Comparison of ENCODE assay signal across 8 cellular contexts in the genomic region with DNA sequence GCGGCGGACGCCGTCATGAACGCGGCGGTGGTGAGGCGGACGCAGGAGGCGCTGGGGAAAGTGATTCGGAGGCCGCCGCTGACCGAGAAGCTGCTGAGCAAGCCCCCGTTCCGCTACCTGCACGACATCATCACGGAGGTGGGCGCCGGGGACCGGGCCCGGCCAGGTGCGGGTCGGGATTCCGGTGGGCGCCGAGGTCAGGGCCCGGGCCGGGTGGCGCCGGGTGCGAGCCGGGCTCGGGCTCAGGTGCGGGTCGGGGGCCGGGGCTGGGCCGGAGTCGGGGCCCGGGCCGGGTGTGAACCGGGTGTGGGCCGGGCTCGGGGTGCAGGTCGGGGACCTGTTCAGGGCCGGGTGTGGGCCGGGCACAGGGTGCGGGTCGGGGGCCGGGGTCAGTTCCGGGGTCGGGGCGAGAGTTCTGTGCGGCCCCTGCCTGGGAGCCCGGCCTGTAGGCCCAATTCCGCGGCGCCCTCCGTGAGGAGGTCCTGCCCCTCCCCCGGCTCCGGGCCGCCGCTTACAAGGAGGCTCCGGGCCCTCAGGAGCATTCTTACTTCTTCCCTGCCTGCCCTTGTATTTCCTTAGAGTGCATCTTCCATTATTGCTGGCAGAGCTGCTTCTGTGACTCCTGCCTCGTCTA. TPM values are rescaled to one million over a fixed set of nuclear protein-coding genes. Genes with fewer than 3 reads are reported as not detected.
DNase-seq lines count a peak whose midpoint lies in the region; ATAC-seq, FAIRE-seq and TF ChIP-seq lines count a peak whose summit lies in the region.

No MANE protein-coding gene starts in this region.

- ATAC-seq in effector memory CD8-positive, alpha-beta T cell (replicated peaks) = peak; percentile 57
- ATAC-seq in naive thymus-derived CD4-positive, alpha-beta T cell = peak; percentile 46

- peak overlapping the region; percentile 79 for H3K9ac ChIP-seq in NT2/D1 (ENCODE audit: insufficient read length, low read depth)

- H3K4me3 ChIP-seq in NT2/D1 (ENCODE audit: insufficient read length, low read depth) = peak overlapping the region; percentile 69
- H3K4me3 ChIP-seq in naive thymus-derived CD4-positive, alpha-beta T cell (ENCODE audit: low read length) = peak overlapping the region; percentile 35

- DNase-seq in NCI-H748 (lab: John Stamatoyannopoulos, UW; ENCODE audit: unreplicated experiment) (peak; percentile 19), NCI-H748 treated with DMSO at 0.1 percent for 48 hours (lab: John Stamatoyannopoulos, UW) (no peak), HEK293T (ENCODE audit: extremely low spot score) (no peak), NT2/D1 (ENCODE audit: low read depth, low spot score) (no peak), frontal cortex (ENCODE audit: low spot score in 2 of 2) (no peak), GM19239 (ENCODE audit: insufficient read length, low spot score) (no peak)
- DNase-seq in effector memory CD8-positive, alpha-beta T cell = no peak
- no peak for DNase-seq in naive thymus-derived CD4-positive, alpha-beta T cell

- peaks cover 5% of the 10 kb centered on the region for H3K4me1 ChIP-seq in NT2/D1 (ENCODE audit: insufficient read depth, insufficient read length)
- H3K4me1 ChIP-seq in naive thymus-derived CD4-positive, alpha-beta T cell (ENCODE audit: control insufficient read depth in 2 of 2, insufficient read depth in 2 of 2, low read length in 2 of 2) = peaks cover 7 to 15% of the 10 kb centered on the region in 2 donors

- FAIRE-seq in frontal cortex (lab: Jason Lieb, UNC) (no peak), GM19239 (lab: Jason Lieb, UNC) (no peak)

- peaks cover 39% of the 10 kb centered on the region for H3K27me3 ChIP-seq in NT2/D1 (ENCODE audit: insufficient read depth, insufficient read length)
- no peaks in the 10 kb centered on the region for H3K27me3 ChIP-seq in naive thymus-derived CD4-positive, alpha-beta T cell (ENCODE audit: control insufficient read depth in 2 of 2, insufficient read depth in 2 of 2, low read length in 2 of 2)

- H3K27me3 Mint-ChIP-seq in effector memory CD8-positive, alpha-beta T cell = peaks cover 3 to 10% of the 10 kb centered on the region in 2 donors
- H3K27me3 Mint-ChIP-seq in naive thymus-derived CD4-positive, alpha-beta T cell = peaks cover 0 to 33% (median 2%) of the 10 kb centered on the region in 5 donors

- H3K27ac Mint-ChIP-seq in effector memory CD8-positive, alpha-beta T cell = no peak overlapping the region
- peak overlapping the region in 5 of 9 donors; percentile 25 to 69 (median 45) for H3K27ac Mint-ChIP-seq in naive thymus-derived CD4-positive, alpha-beta T cell

- no peaks in the 10 kb centered on the region for H3K9me3 ChIP-seq in NT2/D1 (ENCODE audit: insufficient read depth, low read length)
- H3K9me3 ChIP-seq in naive thymus-derived CD4-positive, alpha-beta T cell (ENCODE audit: control insufficient read depth in 2 of 3, low read length in 3 of 3) = no peaks in the 10 kb centered on the region

- CTCF ChIA-PET in HEK293T (lab: Yijun Ruan, JAX) = no interaction called here
- CTCF ChIA-PET in naive thymus-derived CD4-positive, alpha-beta T cell (lab: Charles Lee) = no interaction called here

- POLR2A ChIA-PET in HEK293T (lab: Yijun Ruan, JAX) = no interaction called here
- POLR2A ChIA-PET in naive thymus-derived CD4-positive, alpha-beta T cell (lab: Charles Lee) = no interaction called here

- H3K4me3 Mint-ChIP-seq in effector memory CD8-positive, alpha-beta T cell = peak overlapping the region; percentile 73 to 79
- H3K4me3 Mint-ChIP-seq in naive thymus-derived CD4-positive, alpha-beta T cell = peak overlapping the region; percentile 74 to 89 (median 82)

- no peaks in the 10 kb centered on the region for H3K9me3 Mint-ChIP-seq in effector memory CD8-positive, alpha-beta T cell
- H3K9me3 Mint-ChIP-seq in naive thymus-derived CD4-positive, alpha-beta T cell = no peaks in the 10 kb centered on the region

- peak overlapping the region; percentile 39 for H3K27ac ChIP-seq in naive thymus-derived CD4-positive, alpha-beta T cell (ENCODE audit: low read depth, low read length)

- peaks cover 7 to 10% of the 10 kb centered on the region in 2 donors for H3K4me1 Mint-ChIP-seq in effector memory CD8-positive, alpha-beta T cell (ENCODE audit: low read depth in 2 of 2)
- peaks cover 9 to 29% (median 24%) of the 10 kb centered on the region in 7 donors for H3K4me1 Mint-ChIP-seq in naive thymus-derived CD4-positive, alpha-beta T cell

- H3K36me3 ChIP-seq in NT2/D1 (ENCODE audit: insufficient read depth, insufficient read length, low read length) = peaks cover 11% of the 10 kb centered on the region
- H3K36me3 ChIP-seq in naive thymus-derived CD4-positive, alpha-beta T cell (ENCODE audit: control insufficient read depth in 2 of 3, insufficient read depth in 3 of 3, low read length in 3 of 3) = no peaks in the 10 kb centered on the region

- peaks cover 7% of the 10 kb centered on the region for H3K36me3 Mint-ChIP-seq in effector memory CD8-positive, alpha-beta T cell (ENCODE audit: insufficient read depth)
- H3K36me3 Mint-ChIP-seq in naive thymus-derived CD4-positive, alpha-beta T cell = peaks cover 0 to 10% (median 3%) of the 10 kb centered on the region in 5 donors

- intact Hi-C loops in naive thymus-derived CD4-positive, alpha-beta T cell (cut with micrococcal nuclease) = loop anchor here (1.0 to 5.0 kb wide), 3 partner anchors 32 to 258 kb away; a partner anchor contains a TSS

TF ChIP-seq in HEK293T, 16 proteins besides CTCF, POLR2A, EP300 and RAD21:
- TF ChIP-seq FOXK2 (IDR thresholded peaks at IDR 0.05) (no peak), L3MBTL2 (conservative IDR thresholded peaks at IDR 0.05) (0 out of 2 replicates have a peak, but pooled peaks have one; percentile 33), ELF4 (IDR thresholded peaks at IDR 0.05) (no peak), LEF1 (IDR thresholded peaks at IDR 0.05; ENCODE audit: borderline replicate concordance) (no peak)

RNA-seq across cellular contexts. Expression of a gene that starts 0.4 kb away (rescaled TPM):
- total RNA-seq in naive thymus-derived CD4-positive, alpha-beta T cell = 10 to 100 TPM in 2 of 5 experiments, 1 to 10 TPM in 3; 6.2 to 13.3 (median 9.4) TPM
- 1 to 10 TPM; 4.3 to 5.7 TPM for polyA plus RNA-seq in naive thymus-derived CD4-positive, alpha-beta T cell
- 13.5 TPM for total RNA-seq in frontal cortex

RNA-seq across cellular contexts. Expression of a gene that starts 32.4 kb away (rescaled TPM):
- 10 to 100 TPM; 13.5 to 28.6 (median 14.3) TPM for total RNA-seq in naive thymus-derived CD4-positive, alpha-beta T cell
- polyA plus RNA-seq in naive thymus-derived CD4-positive, alpha-beta T cell = 10 to 100 TPM in 1 of 2 donors, 1 to 10 TPM in 1; 7.0 to 10.1 TPM
- 5.3 TPM for total RNA-seq in frontal cortex

Comparison
In these comparisons a context has a peak if more than half of its experiments do, and no peak if none do; other contexts are left out.
1. H3K27ac Mint-ChIP-seq: peak in naive thymus-derived CD4-positive, alpha-beta T cell (5 of 9); none in effector memory CD8-positive, alpha-beta T cell (0 of 2).